In genomic region chr12:100987552-100988277, GRCh38 we compare ENCODE assay signal across 8 cellular contexts.
DNase-seq lines count a peak whose midpoint lies in the region; ATAC-seq, FAIRE-seq and TF ChIP-seq lines count a peak whose summit lies in the region.

No MANE protein-coding gene starts in this region.

- peaks cover 3% of the 10 kb centered on the region for H3K79me1 ChIP-seq in trophoblast cell (ENCODE audit: low read length)

- peaks cover 10% of the 10 kb centered on the region for H3K4me1 Mint-ChIP-seq in Calu3 (ENCODE audit: low read depth, unreplicated experiment)

- H3K18ac ChIP-seq in trophoblast cell (ENCODE audit: low read length), result peak overlapping the region; percentile 55

- peak overlapping the region; percentile 12 for H3K27ac Mint-ChIP-seq in Calu3 (ENCODE audit: unreplicated experiment)

- peak; percentile 72 for DNase-seq in Calu3
- DNase-seq in NCI-H226, result peak; percentile 14
- peak; percentile 39 for DNase-seq in bronchial epithelial cell (ENCODE audit: low read depth)
- peak; percentile 37 for DNase-seq in trophoblast cell
- DNase-seq in foreskin melanocyte, result no peak
- no peak for DNase-seq in DMS79 (lab: John Stamatoyannopoulos, UW)

- H3K9me3 ChIP-seq in trophoblast cell (ENCODE audit: insufficient read depth, low read depth, low read length), result no peaks in the 10 kb centered on the region

- H3K27me3 ChIP-seq in bronchial epithelial cell (ENCODE audit: control insufficient read depth, insufficient read depth, low read length), result no peaks in the 10 kb centered on the region
- no peaks in the 10 kb centered on the region for H3K27me3 ChIP-seq in trophoblast cell (ENCODE audit: insufficient read depth, low read length)

- no peaks in the 10 kb centered on the region for H3K79me2 ChIP-seq in trophoblast cell (ENCODE audit: control insufficient read depth, insufficient read depth, low read length, poor library complexity)

- no peak overlapping the region for H2AFZ ChIP-seq in trophoblast cell (ENCODE audit: insufficient read depth, low read length, poor library complexity)

- peaks cover 8% of the 10 kb centered on the region for H3K9me3 Mint-ChIP-seq in Calu3 (ENCODE audit: low read depth, unreplicated experiment)

- H3K36me3 ChIP-seq in bronchial epithelial cell (ENCODE audit: control insufficient read depth, insufficient read depth, low read length) (no peaks in the 10 kb centered on the region), trophoblast cell (ENCODE audit: control insufficient read depth in 1 of 2, insufficient read depth in 2 of 2, low read length in 2 of 2) (no peaks in the 10 kb centered on the region)

- ATAC-seq in GM18907 (IDR thresholded peaks at IDR 0.05; ENCODE audit: unreplicated experiment), result peak; percentile 98
- ATAC-seq in HG02973 (IDR thresholded peaks at IDR 0.05; ENCODE audit: unreplicated experiment), result peak; percentile 97

- H3K4me2 ChIP-seq in trophoblast cell (ENCODE audit: low read length), result no peak overlapping the region

- FAIRE-seq in bronchial epithelial cell (lab: Jason Lieb, UNC), result peak; percentile 76

- no peaks in the 10 kb centered on the region for H3K36me3 Mint-ChIP-seq in Calu3 (ENCODE audit: insufficient read depth, unreplicated experiment)

- H3K23ac ChIP-seq in trophoblast cell (ENCODE audit: low read length), result no peak overlapping the region

- WGBS in trophoblast cell (ENCODE audit: extremely low coverage, insufficient coverage, insufficient read length), result no CpG with 5 or more reads among the region's 4 CpGs

- H3K4me1 ChIP-seq in trophoblast cell (ENCODE audit: control insufficient read depth in 1 of 2, insufficient read depth in 2 of 2, low read length in 2 of 2), result peaks cover 8 to 13% of the 10 kb centered on the region in 2 experiments

- H2BK12ac ChIP-seq in trophoblast cell (ENCODE audit: low read length), result peak overlapping the region; percentile 14

- CTCF ChIA-PET in Calu3 (lab: Charles Lee), result no interaction called here

- H3K27ac ChIP-seq in trophoblast cell (ENCODE audit: low read depth, low read length), result peak overlapping the region; percentile 65

- no peak overlapping the region for H3K9ac ChIP-seq in trophoblast cell (ENCODE audit: low read length)

- no peak overlapping the region for H3K4ac ChIP-seq in trophoblast cell (ENCODE audit: low read depth, low read length)

- intact Hi-C loops in Calu3 (cut with micrococcal nuclease; ENCODE audit: unreplicated experiment), result loop anchor here (1.0 to 2.0 kb wide), 2 partner anchors 31 to 159 kb away; no protein-coding TSS in a partner anchor

- peak overlapping the region; percentile 8 for H2BK5ac ChIP-seq in trophoblast cell (ENCODE audit: low read depth, low read length, poor library complexity)

- H4K91ac ChIP-seq in trophoblast cell (ENCODE audit: low read depth, low read length), result peak overlapping the region; percentile 33

- no peak overlapping the region for H3K4me3 Mint-ChIP-seq in Calu3 (ENCODE audit: low read depth, unreplicated experiment)

- H2AK5ac ChIP-seq in trophoblast cell (ENCODE audit: low read length), result no peak overlapping the region

- H3K4me3 ChIP-seq in bronchial epithelial cell (ENCODE audit: low read depth, low read length) (no peak overlapping the region), trophoblast cell (ENCODE audit: low read depth, low read length) (peak overlapping the region; percentile 8)

- H3K14ac ChIP-seq in trophoblast cell (ENCODE audit: low read length), result peak overlapping the region; percentile 11

- H2BK120ac ChIP-seq in trophoblast cell (ENCODE audit: insufficient read depth, low read length, poor library complexity), result peak overlapping the region; percentile 10

- TF ChIP-seq CTCF in Calu3 (IDR thresholded peaks at IDR 0.05; ENCODE audit: unreplicated experiment) (peak; percentile 22), bronchial epithelial cell (IDR thresholded peaks at IDR 0.05; ENCODE audit: insufficient read depth, low read length, severe bottlenecking) (peak; percentile 34)

- no peak overlapping the region for H4K8ac ChIP-seq in trophoblast cell (ENCODE audit: low read depth, low read length)

- no peak overlapping the region for H4K12ac ChIP-seq in trophoblast cell (ENCODE audit: low read depth, low read length)

- BruUV-seq in Calu3 (replicated peaks; lab: Mats Ljungman, UMichigan), result no TSS peak

- H3K27me3 Mint-ChIP-seq in Calu3 (ENCODE audit: unreplicated experiment), result no peaks in the 10 kb centered on the region

Comparison
In these comparisons a context has a peak if more than half of its experiments do, and no peak if none do; other contexts are left out.
1. DNase-seq: peak in Calu3 (single experiment), NCI-H226 (single experiment), bronchial epithelial cell (single experiment) and trophoblast cell (2 of 2); none in foreskin melanocyte (single experiment) and DMS79 (single experiment).